ENCODE assay signal across 20 cellular contexts in the genomic region with DNA sequence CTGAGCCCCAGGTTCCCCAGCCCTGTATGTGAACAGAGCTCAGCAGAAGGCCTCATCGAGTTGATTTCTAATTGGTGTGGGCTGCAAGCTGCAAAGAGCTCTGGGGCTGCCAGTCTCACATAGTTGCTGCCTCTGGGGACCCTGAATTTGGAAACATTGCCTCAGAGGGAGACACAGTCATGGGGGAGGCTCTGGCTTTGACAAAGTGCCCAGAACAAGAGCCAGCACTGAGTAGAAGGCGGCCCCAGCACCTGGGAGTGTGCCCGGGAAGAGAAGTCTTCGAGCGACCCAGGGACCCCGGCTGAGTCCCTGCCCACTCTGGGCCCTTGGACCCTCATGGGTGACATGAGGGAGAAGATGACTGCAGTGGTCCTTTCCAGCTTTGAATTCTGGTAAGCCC. TPM values are rescaled to one million over a fixed set of nuclear protein-coding genes. Genes with fewer than 3 reads are reported as not detected.
DNase-seq lines count a peak whose midpoint lies in the region; FAIRE-seq and TF ChIP-seq lines count a peak whose summit lies in the region.
"Had no signal": no experiment of that assay in that cellular context is flagged by ENCODE, and none has a peak within 500 bp of the region (broad histone marks: within the 10 kb centered on the region; RNA-seq: fewer than 3 reads in every experiment).

No MANE protein-coding gene starts in this region.

- H3K9ac ChIP-seq in Karpas-422 (ENCODE audit: low read length), result no peak overlapping the region

- H3K27me3 ChIP-seq in Karpas-422 (ENCODE audit: low read length), result no peaks in the 10 kb centered on the region
- no peaks in the 10 kb centered on the region for H3K27me3 ChIP-seq in tibial artery
- H3K27me3 ChIP-seq: SJSA1 had no signal

- H3K4me3 ChIP-seq in Karpas-422 (ENCODE audit: low read length) (no peak overlapping the region), fibroblast of the aortic adventitia (ENCODE audit: low read depth, low read length) (no peak overlapping the region), tibial artery (no peak overlapping the region)
- H3K4me3 ChIP-seq: K562, Peyer's patch, SJSA1 had no signal

- FAIRE-seq in frontal cortex (lab: Jason Lieb, UNC), result no peak
- FAIRE-seq: GM19239, K562 had no signal

- no peak overlapping the region for H2AFZ ChIP-seq in Karpas-422 (ENCODE audit: low read length)

- H3K36me3 ChIP-seq in Karpas-422 (ENCODE audit: insufficient read depth, low read length) (no peaks in the 10 kb centered on the region), tibial artery (no peaks in the 10 kb centered on the region)
- H3K36me3 ChIP-seq: Peyer's patch, SJSA1 had no signal

- H3K4me2 ChIP-seq in Karpas-422 (ENCODE audit: low read depth, low read length, poor library complexity, severe bottlenecking), result no peak overlapping the region

- H3K9me3 ChIP-seq in Karpas-422 (ENCODE audit: low read length) (no peaks in the 10 kb centered on the region), tibial artery (no peaks in the 10 kb centered on the region)
- H3K9me3 ChIP-seq: Peyer's patch, SJSA1 had no signal

- H4K20me1 ChIP-seq in Karpas-422 (ENCODE audit: insufficient read depth, low read depth, low read length), result no peaks in the 10 kb centered on the region

- DNase-seq in Ammon's horn (ENCODE audit: low spot score), result peak; percentile 42
- peak; percentile 56 for DNase-seq in Karpas-422
- peak; percentile 74 for DNase-seq in fibroblast of the aortic adventitia (ENCODE audit: low read depth)
- DNase-seq in tibial artery, result peak; percentile 79 to 94
- no peak for DNase-seq in AML-193 (lab: John Stamatoyannopoulos, UW)
- DNase-seq in frontal cortex (ENCODE audit: low spot score in 2 of 2), result no peak
- DNase-seq in GM19240 (ENCODE audit: insufficient read length, low spot score), result no peak
- DNase-seq: CD4-positive, CD25-positive, alpha-beta regulatory T cell; COR-L47; DMS153; GF-D8; GOT3; NCI-H1105; NCI-H345; NCI-H69; Peyer's patch had no signal

- H3K27ac ChIP-seq in Karpas-422 (ENCODE audit: low read length), result no peak overlapping the region
- peak overlapping the region; percentile 78 to 93 for H3K27ac ChIP-seq in tibial artery
- H3K27ac ChIP-seq: Peyer's patch, SJSA1 had no signal

- no peak for TF ChIP-seq CTCF in fibroblast of the aortic adventitia (IDR thresholded peaks at IDR 0.05; ENCODE audit: insufficient read depth, low read length)
- TF ChIP-seq CTCF in tibial artery (IDR thresholded peaks at IDR 0.05), result no peak

- intact Hi-C loops in tibial artery (cut with DNase I; ENCODE audit: low total_unique reads), result loop anchor here (5.0 to 10.0 kb wide), 4 partner anchors 124 to 666 kb away; a partner anchor contains a TSS

- H3K4me1 ChIP-seq in Karpas-422 (ENCODE audit: low read length) (no peaks in the 10 kb centered on the region), tibial artery (peaks cover 0 to 97% (median 66%) of the 10 kb centered on the region in 4 donors)
- H3K4me1 ChIP-seq: SJSA1 had no signal

- no peaks in the 10 kb centered on the region for H3K9me2 ChIP-seq in Karpas-422 (replicated peaks; ENCODE audit: insufficient read depth, low read length)

- H3K79me2 ChIP-seq in Karpas-422 (ENCODE audit: low read length), result no peaks in the 10 kb centered on the region

RNA-seq across cellular contexts. Expression of a gene that starts 7.3 kb away (rescaled TPM):
- 0.04 and 0.11 TPM in 2 replicates for total RNA-seq in Karpas-422 (2014; rRNA removed; shearing (Covaris generic); ENCODE audit: low replicate concordance)
- total RNA-seq in fibroblast of the aortic adventitia (ENCODE audit: low replicate concordance) (7.0 and 19.6 TPM in 2 replicates), frontal cortex (34.6 TPM)
- total RNA-seq: A673; CD4-positive, CD25-positive, alpha-beta regulatory T cell; SJSA1 had no signal

Comparison
In these comparisons a context has a peak if more than half of its experiments do, and no peak if none do; other contexts are left out.
1. DNase-seq: peak in Ammon's horn (single experiment), Karpas-422 (single experiment), fibroblast of the aortic adventitia (single experiment) and tibial artery (2 of 2); none in AML-193 (0 of 2), frontal cortex (0 of 2) and GM19240 (single experiment).